ENCODE assay signal across 12 cellular contexts in genomic region chr3:149639093-149639486, GRCh38. TPM values are rescaled to one million over a fixed set of nuclear protein-coding genes. Genes with fewer than 3 reads are reported as not detected.
A peak's percentile ranks its signal among the peaks of the same experiment; 100 is the strongest.
DNase-seq lines count a peak whose midpoint lies in the region; ATAC-seq and TF ChIP-seq lines count a peak whose summit lies in the region.
"Had no signal": no experiment of that assay in that cellular context is flagged by ENCODE, and none has a peak within 500 bp of the region (broad histone marks: within the 10 kb centered on the region; RNA-seq: fewer than 3 reads in every experiment).

No MANE protein-coding gene starts in this region.

- DNase-seq in SJSA1 (ENCODE audit: low read depth in 1 of 2, low spot score in 2 of 2) (no peak), epithelial cell of prostate (ENCODE audit: low read depth, low spot score) (no peak), tibial artery (no peak), DMS79 treated with DMSO at 0.1 percent for 48 hours (lab: John Stamatoyannopoulos, UW) (no peak), cortex of kidney (lab: John Stamatoyannopoulos, UW) (no peak), NCI-H1048 (lab: John Stamatoyannopoulos, UW) (no peak)
- DNase-seq: NCI-H2171, Peyer's patch had no signal

- H3K9me3 ChIP-seq in SJSA1 (replicated peaks): no peaks in the 10 kb centered on the region
- H3K9me3 ChIP-seq in muscle layer of colon (ENCODE audit: low read length): no peaks in the 10 kb centered on the region
- H3K9me3 ChIP-seq in tibial artery: no peaks in the 10 kb centered on the region
- H3K9me3 ChIP-seq: Peyer's patch, prostate gland had no signal

- peak overlapping the region; percentile 33 for H3K27ac ChIP-seq in SJSA1
- peak overlapping the region; percentile 5 for H3K27ac ChIP-seq in epithelial cell of prostate
- H3K27ac ChIP-seq in muscle layer of colon (ENCODE audit: low read depth, low read length): peak overlapping the region; percentile 19
- H3K27ac ChIP-seq in tibial artery: peak overlapping the region; percentile 30 to 56
- H3K27ac ChIP-seq: VCaP had no signal

- peaks cover 29% of the 10 kb centered on the region for H3K4me1 ChIP-seq in SJSA1 (replicated peaks)
- peaks cover 61% of the 10 kb centered on the region for H3K4me1 ChIP-seq in muscle layer of colon (ENCODE audit: insufficient read depth, low read length)
- H3K4me1 ChIP-seq in tibial artery: peaks cover 0 to 92% (median 50%) of the 10 kb centered on the region in 4 donors

- intact Hi-C loops in tibial artery (cut with DNase I; ENCODE audit: low total_unique reads): no loop called here

- H3K4me3 ChIP-seq in SJSA1 (peak overlapping the region; percentile 25), muscle layer of colon (ENCODE audit: low read depth in 1 of 2, low read length in 2 of 2) (peak overlapping the region in 1 of 2 donors; percentile 63), tibial artery (peak overlapping the region; percentile 20 to 24)
- H3K4me3 ChIP-seq: prostate gland had no signal

- H3K27me3 ChIP-seq in SJSA1 (replicated peaks) (no peaks in the 10 kb centered on the region), muscle layer of colon (ENCODE audit: control insufficient read depth in 1 of 2, insufficient read depth in 2 of 2, low read length in 2 of 2) (no peaks in the 10 kb centered on the region), tibial artery (no peaks in the 10 kb centered on the region)
- H3K27me3 ChIP-seq: Peyer's patch had no signal

- peak overlapping the region; percentile 33 for H3K9ac ChIP-seq in muscle layer of colon (ENCODE audit: low read length)

- H3K36me3 ChIP-seq in SJSA1 (peaks cover 25% of the 10 kb centered on the region), muscle layer of colon (ENCODE audit: insufficient read depth, low read length) (no peaks in the 10 kb centered on the region), tibial artery (no peaks in the 10 kb centered on the region)
- H3K36me3 ChIP-seq: Peyer's patch, prostate gland had no signal

- TF ChIP-seq CTCF in tibial artery (IDR thresholded peaks at IDR 0.05): no peak

- no peak for ATAC-seq in GM21360 (IDR thresholded peaks at IDR 0.05; ENCODE audit: unreplicated experiment)

RNA-seq across cellular contexts. Expression of gene WWTR1, which starts 18.7 kb away (rescaled TPM):
- total RNA-seq in SJSA1 (2014; rRNA removed; shearing (Covaris generic)): 31.5 and 43.0 TPM in 2 replicates
